In genomic region chr17:27577884-27578717, GRCh38 we compare ENCODE assay signal across 9 cellular contexts. TPM values are rescaled to one million over a fixed set of nuclear protein-coding genes. Genes with fewer than 3 reads are reported as not detected.
DNase-seq lines count a peak whose midpoint lies in the region; ATAC-seq and TF ChIP-seq lines count a peak whose summit lies in the region.
"Had no signal": no experiment of that assay in that cellular context is flagged by ENCODE, and none has a peak within 500 bp of the region (broad histone marks: within the 10 kb centered on the region; RNA-seq: fewer than 3 reads in every experiment).

No MANE protein-coding gene starts in this region.

- H3K4me1 Mint-ChIP-seq in chondrocyte (ENCODE audit: low read depth): peaks cover 75% of the 10 kb centered on the region
- H3K4me1 Mint-ChIP-seq in natural killer cell: peaks cover 60 to 61% of the 10 kb centered on the region in 2 donors

- no peaks in the 10 kb centered on the region for H3K27me3 ChIP-seq in AG04450 (ENCODE audit: control insufficient read depth, insufficient read depth, low read length)

- H3K27ac ChIP-seq in AG04450 (ENCODE audit: low read depth, low read length): peak overlapping the region; percentile 98

- H3K4me3 ChIP-seq in AG04450 (ENCODE audit: low read depth, low read length): no peak overlapping the region

- H3K36me3 Mint-ChIP-seq in chondrocyte (ENCODE audit: low read depth): peaks cover 4% of the 10 kb centered on the region
- no peaks in the 10 kb centered on the region for H3K36me3 Mint-ChIP-seq in natural killer cell

- CTCF ChIA-PET in AG04450 (lab: Charles Lee): interaction anchor here (1.0 to 1.4 kb wide), 3 partner anchors 22 to 342 kb away, joined by 3 to 5 read pairs (median 4); no protein-coding TSS in a partner anchor

- no peaks in the 10 kb centered on the region; the same call in 1 of the 2 replicates for H3K9me3 ChIP-seq in AG04450 (ENCODE audit: control insufficient read depth, insufficient read depth, low read length)

- no peak for DNase-seq in AG04450 (ENCODE audit: low read depth, low spot score)
- peak; percentile 17 for DNase-seq in chondrocyte (ENCODE audit: low spot score)
- DNase-seq in natural killer cell: no peak
- no peak for DNase-seq in cerebellar nuclear complex (lab: John Stamatoyannopoulos, UW)
- DNase-seq in T1000 (lab: John Stamatoyannopoulos, UW): no peak

- H3K4me3 Mint-ChIP-seq in chondrocyte (ENCODE audit: unreplicated experiment): no peak overlapping the region
- H3K4me3 Mint-ChIP-seq in natural killer cell: no peak overlapping the region
- H3K4me3 Mint-ChIP-seq: dendritic cell treated with granulocyte-macrophage colony-stimulating factor and Interleukin-4, amounts not matched to agents 40 ng/mL and 50 ng/mL, for 4 days had no signal

- POLR2A ChIA-PET in AG04450 (lab: Yijun Ruan, JAX): interaction anchor here (0.8 to 1.6 kb wide), 3 partner anchors 38 to 122 kb away, joined by 3 to 4 read pairs (median 4); partner anchors contain the start of gene KSR1

- intact Hi-C loops in natural killer cell (cut with micrococcal nuclease): loop anchor here (5.0 kb wide), 1 partner anchor 121 kb away; the partner anchor contains the start of gene KSR1

- no peak for TF ChIP-seq CTCF in AG04450 (IDR thresholded peaks at IDR 0.05; ENCODE audit: low read depth, low read length)
- TF ChIP-seq CTCF in chondrocyte (IDR thresholded peaks at IDR 0.05): no peak
- no peak for TF ChIP-seq CTCF in natural killer cell (IDR thresholded peaks at IDR 0.05)

- peak; percentile 12 for ATAC-seq in HG02623 (IDR thresholded peaks at IDR 0.05; ENCODE audit: unreplicated experiment)
- no peak for ATAC-seq in natural killer cell
- no peak for ATAC-seq in GM21423 (IDR thresholded peaks at IDR 0.05; ENCODE audit: unreplicated experiment)
- ATAC-seq in GM18502 (IDR thresholded peaks at IDR 0.05; ENCODE audit: poor library complexity, unreplicated experiment): no peak

- no peaks in the 10 kb centered on the region for H3K9me3 Mint-ChIP-seq in chondrocyte (ENCODE audit: low read depth)
- H3K9me3 Mint-ChIP-seq in natural killer cell: no peaks in the 10 kb centered on the region
- H3K9me3 Mint-ChIP-seq: dendritic cell treated with granulocyte-macrophage colony-stimulating factor and Interleukin-4, amounts not matched to agents 40 ng/mL and 50 ng/mL, for 4 days had no signal

- H3K27me3 Mint-ChIP-seq in chondrocyte (ENCODE audit: low read depth): no peaks in the 10 kb centered on the region
- no peaks in the 10 kb centered on the region for H3K27me3 Mint-ChIP-seq in natural killer cell (ENCODE audit: low read depth in 2 of 2)
- H3K27me3 Mint-ChIP-seq: dendritic cell treated with granulocyte-macrophage colony-stimulating factor and Interleukin-4, amounts not matched to agents 40 ng/mL and 50 ng/mL, for 4 days had no signal

- H3K27ac Mint-ChIP-seq in chondrocyte (ENCODE audit: unreplicated experiment): peak overlapping the region; percentile 94
- H3K27ac Mint-ChIP-seq in natural killer cell: peak overlapping the region; percentile 14 to 25
- H3K27ac Mint-ChIP-seq: dendritic cell treated with granulocyte-macrophage colony-stimulating factor and Interleukin-4, amounts not matched to agents 40 ng/mL and 50 ng/mL, for 4 days had no signal

RNA-seq across cellular contexts. Expression of gene LGALS9, which starts 52.9 kb away (rescaled TPM):
- 3.0 and 3.5 TPM in 2 replicates for polyA plus RNA-seq in AG04450 (2011; rRNA removed)
- 5.2 and 6.4 TPM in 2 replicates for polyA minus RNA-seq in AG04450 (2011; rRNA and poly(A)+ RNA removed)
- total RNA-seq in chondrocyte (2.1 to 4.3 TPM (median 2.9 TPM) in 3 replicates), natural killer cell (100 to 1,000 TPM in 2 of 3 donors, 10 to 100 TPM in 1; 83.4 to 142 (median 102) TPM)

Comparison
In these comparisons a context has a peak if more than half of its experiments do, and no peak if none do; other contexts are left out.
1. RNA of gene LGALS9, which starts 52.9 kb away (total RNA-seq): 83.4 to 142 TPM in natural killer cell; 2.1 to 4.3 TPM in chondrocyte; every median in the first group is over 10 times any median in the second.